Comparison of ENCODE assay signal across 14 cellular contexts in the genomic region with DNA sequence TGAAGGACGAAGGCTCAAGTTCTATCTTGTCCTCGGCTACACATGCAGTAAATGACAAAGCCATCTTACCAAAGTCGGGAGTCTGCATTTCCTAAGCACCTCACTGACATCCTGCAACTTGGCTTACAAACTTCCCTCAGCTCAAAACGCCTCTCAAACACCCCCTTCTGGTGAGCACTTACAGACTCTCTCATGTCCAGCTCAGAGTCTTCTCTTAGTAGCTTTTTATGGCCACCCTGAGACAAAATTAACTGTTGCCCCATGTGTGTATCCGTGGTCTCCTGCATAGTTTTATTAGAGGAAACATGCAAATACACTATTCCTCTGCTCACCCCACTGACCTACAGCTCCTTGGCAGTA.
DNase-seq lines count a peak whose midpoint lies in the region; TF ChIP-seq lines count a peak whose summit lies in the region.
"Had no signal": no experiment of that assay in that cellular context is flagged by ENCODE, and none has a peak within 500 bp of the region (broad histone marks: within the 10 kb centered on the region; RNA-seq: fewer than 3 reads in every experiment).

No MANE protein-coding gene starts in this region.

- H4K20me1 ChIP-seq in OCI-LY7 (ENCODE audit: insufficient read depth, low read length), result no peaks in the 10 kb centered on the region
- H4K20me1 ChIP-seq: BLaER1 treated with 17β-estradiol and CSF1 and Interleukin-3, amounts not matched to agents 10 nM and 100 nM had no signal

- POLR2A ChIA-PET in AG04449 (lab: Yijun Ruan, JAX), result no interaction called here
- POLR2A ChIA-PET in OCI-LY7 (lab: Charles Lee), result interaction anchor here (0.6 kb wide), 1 partner anchor 14 kb away, joined by 3 read pairs; no protein-coding TSS in a partner anchor

- no peak overlapping the region for H2AFZ ChIP-seq in OCI-LY7 (ENCODE audit: low read length)

- H3K79me2 ChIP-seq in OCI-LY7 (ENCODE audit: insufficient read depth, low read depth, low read length), result no peaks in the 10 kb centered on the region

- no peaks in the 10 kb centered on the region for H3K9me2 ChIP-seq in OCI-LY7 (ENCODE audit: insufficient read depth, low read length)

- DNase-seq in AG04449 (ENCODE audit: low read depth, low spot score) (no peak), GM12865 (ENCODE audit: low read depth) (peak; percentile 1), OCI-LY7 (ENCODE audit: low spot score) (no peak), fibroblast of mammary gland (ENCODE audit: low read depth) (peak; percentile 15), kidney tubule cell (ENCODE audit: low spot score) (no peak), NCI-H1436 (lab: John Stamatoyannopoulos, UW) (no peak), globus pallidus (ENCODE audit: low spot score) (no peak)
- no peak for DNase-seq in activated naive CD4-positive, alpha-beta T cell treated with anti-CD3 and anti-CD28 coated beads, Interleukin-2, amount 50 U/mL, for 16 hours
- DNase-seq: activated CD4-positive, alpha-beta T cell treated with anti-CD3 and anti-CD28 coated beads, Interleukin-2, amount 10 ng/mL, durations not matched to agents 7 days and 5 days; activated naive CD4-positive, alpha-beta T cell treated with anti-CD3 and anti-CD28 coated beads, Interleukin-2, amount 10 ng/mL, durations not matched to agents 7 days and 5 days; NCI-H146; spleen had no signal

- TF ChIP-seq CTCF in AG04449 (IDR thresholded peaks at IDR 0.05; ENCODE audit: insufficient read depth, low read length, missing control alignments) (peak; percentile 13), GM12865 (IDR thresholded peaks at IDR 0.05; ENCODE audit: insufficient read depth, low read depth, low read length, missing control alignments) (no peak), OCI-LY7 (conservative IDR thresholded peaks at IDR 0.05; ENCODE audit: low read length) (0 out of 2 replicates have a peak, but pooled peaks have one; percentile 17), fibroblast of mammary gland (conservative IDR thresholded peaks at IDR 0.05; ENCODE audit: control insufficient read depth, insufficient read depth, low read depth, low read length) (peak; percentile 27)

- intact Hi-C loops in OCI-LY7 (cut with micrococcal nuclease; ENCODE audit: unreplicated experiment), result no loop called here

- CTCF ChIA-PET in AG04449 (lab: Yijun Ruan, JAX) (interaction anchor here (0.7 to 1.2 kb wide), 3 partner anchors 10 to 216 kb away, joined by 3 read pairs; no protein-coding TSS in a partner anchor), OCI-LY7 (lab: Charles Lee; ENCODE audit: unreplicated experiment) (interaction anchor here (0.6 kb wide), 1 partner anchor 32 kb away, joined by 3 read pairs; no protein-coding TSS in a partner anchor)

- H3K9me3 ChIP-seq in OCI-LY7 (ENCODE audit: low read length), result no peaks in the 10 kb centered on the region
- H3K9me3 ChIP-seq: BLaER1 treated with 17β-estradiol and CSF1 and Interleukin-3, amounts not matched to agents 10 nM and 100 nM; spleen had no signal

- H3K4me3 ChIP-seq in AG04449 (ENCODE audit: low read depth, low read length) (no peak overlapping the region), GM12865 (ENCODE audit: low read depth, low read length) (no peak overlapping the region), OCI-LY7 (ENCODE audit: low read depth, low read length, poor library complexity, severe bottlenecking) (no peak overlapping the region), fibroblast of mammary gland (ENCODE audit: control insufficient read depth, low read depth, low read length) (no peak overlapping the region)
- H3K4me3 ChIP-seq: BLaER1 treated with 17β-estradiol and CSF1 and Interleukin-3, amounts not matched to agents 10 nM and 100 nM; spleen had no signal

- no peaks in the 10 kb centered on the region for H3K4me1 ChIP-seq in OCI-LY7 (ENCODE audit: insufficient read depth, low read length, poor library complexity, severe bottlenecking)
- H3K4me1 ChIP-seq: spleen had no signal

- H3K36me3 ChIP-seq in OCI-LY7 (ENCODE audit: insufficient read depth, low read length), result no peaks in the 10 kb centered on the region
- H3K36me3 ChIP-seq: BLaER1 treated with 17β-estradiol and CSF1 and Interleukin-3, amounts not matched to agents 10 nM and 100 nM; spleen had no signal

- no peak overlapping the region for H3K4me2 ChIP-seq in OCI-LY7 (ENCODE audit: low read length)
- H3K4me2 ChIP-seq: BLaER1 treated with 17β-estradiol and CSF1 and Interleukin-3, amounts not matched to agents 10 nM and 100 nM had no signal

- no peak overlapping the region for H3K27ac ChIP-seq in OCI-LY7 (ENCODE audit: low read depth, low read length, poor library complexity, severe bottlenecking)
- H3K27ac ChIP-seq: BLaER1 treated with 17β-estradiol and CSF1 and Interleukin-3, amounts not matched to agents 10 nM and 100 nM; RWPE1; spleen had no signal

- BruUV-seq in OCI-LY7 (replicated peaks; lab: Mats Ljungman, UMichigan), result no TSS peak

Comparison
In these comparisons a context has a peak if more than half of its experiments do, and no peak if none do; other contexts are left out.
1. DNase-seq: peak in GM12865 (single experiment) and fibroblast of mammary gland (single experiment); none in AG04449 (single experiment), OCI-LY7 (single experiment), kidney tubule cell (single experiment), activated naive CD4-positive, alpha-beta T cell treated with anti-CD3 and anti-CD28 coated beads, Interleukin-2, amount 50 U/mL, for 16 hours (single experiment), NCI-H1436 (single experiment) and globus pallidus (single experiment).